ENCODE assay signal across 7 cellular contexts in the genomic region with DNA sequence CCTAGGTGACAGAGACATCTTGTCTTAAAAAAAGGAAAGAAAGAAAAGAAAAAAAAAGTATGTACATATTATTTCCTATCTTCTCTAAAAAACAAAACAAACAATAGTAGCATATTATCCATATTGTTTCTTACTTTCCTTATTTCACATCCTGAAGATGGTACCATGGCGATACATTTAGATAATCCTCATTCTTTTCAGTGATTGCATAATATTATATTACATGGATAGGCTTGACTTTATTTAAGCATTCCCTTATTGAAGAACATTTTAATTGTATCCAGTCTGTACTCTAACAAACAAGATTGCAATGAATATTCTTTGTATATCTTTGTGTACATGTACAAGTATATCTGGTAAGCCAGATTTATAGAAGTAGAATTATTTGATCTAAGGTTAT.
"Had no signal": no experiment of that assay in that cellular context is flagged by ENCODE, and none has a peak within 500 bp of the region (broad histone marks: within the 10 kb centered on the region; RNA-seq: fewer than 3 reads in every experiment).

No MANE protein-coding gene starts in this region.

- H3K4me2 ChIP-seq: GM23338 had no signal

- ATAC-seq: GM23338 had no signal

- DNase-seq: H9, HCEC 1CT, KBM-7 had no signal

- FAIRE-seq: H1, H54, HTR-8/SVneo had no signal

- H3K4me3 ChIP-seq: GM23338 had no signal
